In the genomic region with DNA sequence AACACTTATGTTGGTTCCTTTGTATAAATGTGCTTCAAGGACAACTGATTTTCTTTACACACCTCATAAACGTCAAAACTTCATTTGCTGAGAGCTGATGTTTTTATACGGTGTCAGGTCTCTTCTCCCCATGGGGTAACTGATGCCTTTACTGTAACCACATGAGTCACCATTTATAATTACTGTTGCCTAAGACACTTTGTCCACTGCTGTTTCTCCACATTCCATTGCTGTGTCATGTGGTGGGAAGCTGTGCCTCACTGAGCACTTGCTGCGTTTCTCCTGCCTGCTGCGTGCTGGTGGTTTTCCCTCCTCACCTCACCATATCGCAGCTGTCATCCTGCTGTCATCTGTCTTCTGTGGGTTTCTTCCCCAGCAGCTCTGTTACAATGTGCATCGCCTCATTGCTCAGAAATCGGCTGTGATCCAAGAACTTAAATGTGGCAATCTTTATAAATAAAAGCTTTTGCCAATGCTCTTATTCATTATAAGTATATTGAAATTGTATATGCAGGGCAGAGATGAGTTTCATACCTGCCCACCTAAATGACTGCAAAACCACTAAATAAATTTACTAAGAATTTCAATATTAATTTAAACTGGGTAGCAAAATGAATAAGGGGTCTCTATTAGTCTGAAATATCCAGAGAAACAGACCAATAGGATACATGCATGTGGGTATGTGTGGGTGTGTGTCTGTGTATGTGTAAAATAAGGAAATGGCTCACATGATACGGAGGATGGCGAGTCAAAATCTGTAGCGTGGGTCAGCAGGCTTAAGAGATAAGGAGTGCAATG, we compare ENCODE assay signal across 9 cellular contexts.
DNase-seq lines count a peak whose midpoint lies in the region; ATAC-seq and TF ChIP-seq lines count a peak whose summit lies in the region.
"Had no signal": no experiment of that assay in that cellular context is flagged by ENCODE, and none has a peak within 500 bp of the region (broad histone marks: within the 10 kb centered on the region; RNA-seq: fewer than 3 reads in every experiment).

No MANE protein-coding gene starts in this region.

- no peaks in the 10 kb centered on the region for H3K9me2 ChIP-seq in hepatocyte (replicated peaks; ENCODE audit: insufficient read depth)

- ATAC-seq in GM21423 (IDR thresholded peaks at IDR 0.05; ENCODE audit: unreplicated experiment) (no peak), HG02571 (IDR thresholded peaks at IDR 0.05; ENCODE audit: unreplicated experiment) (no peak), HG03442 (IDR thresholded peaks at IDR 0.05; ENCODE audit: unreplicated experiment) (no peak)

- H3K9ac ChIP-seq in SK-N-MC (ENCODE audit: insufficient read length) (no peak overlapping the region), colonic mucosa (ENCODE audit: low read depth in 2 of 2, low read length in 2 of 2) (no peak overlapping the region)

- DNase-seq in Ammon's horn (ENCODE audit: low spot score) = peak; percentile 62
- DNase-seq in HPDE6-E6E7 (ENCODE audit: extremely low spot score) = peak; percentile 75
- peak; percentile 69 for DNase-seq in SK-N-MC (ENCODE audit: low read depth, low spot score)
- peak; percentile 69 for DNase-seq in hepatocyte (ENCODE audit: low spot score)
- no peak for DNase-seq in colonic mucosa
- DNase-seq: testis had no signal

- H2AFZ ChIP-seq in hepatocyte = no peak overlapping the region

- TF ChIP-seq CTCF in hepatocyte (IDR thresholded peaks at IDR 0.05; ENCODE audit: poor library complexity) = no peak
- TF ChIP-seq CTCF in colonic mucosa (IDR thresholded peaks at IDR 0.05) = no peak

- intact Hi-C loops in colonic mucosa (cut with DNase I) = no loop called here

- WGBS in hepatocyte (ENCODE audit: low lambda C conversion rate, missing lambda C conversion rate) = 49% methylated on average over 10 of the region's 10 CpGs

- H3K36me3 ChIP-seq in SK-N-MC (ENCODE audit: insufficient read depth, low read length) (no peaks in the 10 kb centered on the region), hepatocyte (replicated peaks; ENCODE audit: insufficient read depth, low read depth) (no peaks in the 10 kb centered on the region), colonic mucosa (no peaks in the 10 kb centered on the region)

- H3K27me3 ChIP-seq in hepatocyte (no peaks in the 10 kb centered on the region), colonic mucosa (no peaks in the 10 kb centered on the region)
- H3K27me3 ChIP-seq: testis had no signal

- H3K27ac ChIP-seq in SK-N-MC (peak overlapping the region; percentile 91; the same call in 1 of the 2 replicates), hepatocyte (no peak overlapping the region), colonic mucosa (no peak overlapping the region)
- H3K27ac ChIP-seq: testis had no signal

- no peaks in the 10 kb centered on the region for H4K20me1 ChIP-seq in hepatocyte (ENCODE audit: insufficient read depth, poor library complexity, severe bottlenecking)

- no peaks in the 10 kb centered on the region for H3K79me2 ChIP-seq in hepatocyte

- H3K4me1 ChIP-seq in hepatocyte (ENCODE audit: insufficient read depth) (no peaks in the 10 kb centered on the region), colonic mucosa (no peaks in the 10 kb centered on the region)
- H3K4me1 ChIP-seq: testis had no signal

- peak overlapping the region; percentile 39 for H3K4me3 ChIP-seq in SK-N-MC
- no peak overlapping the region for H3K4me3 ChIP-seq in hepatocyte
- H3K4me3 ChIP-seq in colonic mucosa = no peak overlapping the region
- H3K4me3 ChIP-seq: testis had no signal

- peak overlapping the region; percentile 33 for H3K4me2 ChIP-seq in hepatocyte

- H3K9me3 ChIP-seq in SK-N-MC (ENCODE audit: low read depth, low read length) (no peaks in the 10 kb centered on the region), hepatocyte (ENCODE audit: low read depth) (no peaks in the 10 kb centered on the region), colonic mucosa (no peaks in the 10 kb centered on the region)
- H3K9me3 ChIP-seq: testis had no signal
